Comparison of ENCODE assay signal across 8 cellular contexts in genomic region chr3:49929333-49930240, GRCh38. TPM values are rescaled to one million over a fixed set of nuclear protein-coding genes. Genes with fewer than 3 reads are reported as not detected.
DNase-seq lines count a peak whose midpoint lies in the region; ATAC-seq, FAIRE-seq and TF ChIP-seq lines count a peak whose summit lies in the region.

Gene MON1A, minus strand, starts transcription at chr3:49929811. Its CDS starts 16,465 bp downstream, at chr3:49913346.

- CTCF ChIA-PET in H1 (lab: Charles Lee; ENCODE audit: partially characterized antibody): interaction anchor here (0.6 to 4.4 kb wide), 19 partner anchors 9 to 205 kb away, joined by 3 to 36 read pairs (median 4); partner anchors contain the start of genes INKA1 and RBM6

- H4K5ac ChIP-seq in H1 (ENCODE audit: insufficient read length, low read depth, low read length) (peak within 1 kb of the TSS; percentile 38), mesendoderm (ENCODE audit: low read length) (no peak within 1 kb of the TSS)

- no peaks in the 10 kb centered on the region for H4K20me1 ChIP-seq in H1 (replicated peaks in 1 of 2; ENCODE audit: control insufficient read depth in 1 of 2, insufficient read depth in 2 of 2, low read length in 2 of 2)

- H3K56ac ChIP-seq in H1 (replicated peaks; ENCODE audit: insufficient read length, low read depth, low read length): no peak within 1 kb of the TSS
- H3K56ac ChIP-seq in mesendoderm (ENCODE audit: low read length): peak within 1 kb of the TSS; percentile 82

- H2BK12ac ChIP-seq in H1 (ENCODE audit: low read depth, low read length): peak within 1 kb of the TSS; percentile 85; the same call in 1 of the 2 replicates

- TF ChIP-seq CTCF in HL-60 (IDR thresholded peaks at IDR 0.05; ENCODE audit: insufficient read depth, low read length): no peak
- TF ChIP-seq CTCF in H1 (IDR thresholded peaks at IDR 0.05; ENCODE audit: control extremely low read depth in 1 of 3, insufficient read depth in 1 of 3, low read depth in 1 of 3, low read length in 3 of 3): peak; percentile 20 to 48 (median 41); a peak in 3 of 4 replicates

- no peaks in the 10 kb centered on the region for H3K27me3 ChIP-seq in HL-60 (ENCODE audit: insufficient read depth, poor library complexity, severe bottlenecking)
- H3K27me3 ChIP-seq in H1 (replicated peaks in 1 of 4; ENCODE audit: control insufficient read depth in 3 of 4, extremely low read depth in 1 of 4, insufficient read depth in 3 of 4, low read length in 3 of 4): no peaks in the 10 kb centered on the region
- H3K27me3 ChIP-seq in mesendoderm (ENCODE audit: insufficient read depth, low read length, poor library complexity): no peaks in the 10 kb centered on the region

- H3K9ac ChIP-seq in H1 (replicated peaks in 1 of 4; ENCODE audit: extremely low read depth in 1 of 4, low read depth in 3 of 4, low read length in 3 of 4) (peak within 1 kb of the TSS in 2 of 4 experiments; percentile 9 to 16; a peak in 3 of 7 replicates), mesendoderm (ENCODE audit: low read length) (peak within 1 kb of the TSS; percentile 67)

- no peak; a peak in 1 of 4 replicates for TF ChIP-seq RAD21 in H1 (IDR thresholded peaks at IDR 0.05 in 1 of 2, conservative IDR thresholded peaks at IDR 0.05 in 1 of 2; ENCODE audit: low read depth in 2 of 2, low read length in 2 of 2)

- H2BK15ac ChIP-seq in H1 (ENCODE audit: low read length) (peak within 1 kb of the TSS; percentile 72), mesendoderm (replicated peaks; ENCODE audit: low read depth) (no peak within 1 kb of the TSS)

- H3K4me3 ChIP-seq in HL-60 (replicated peaks; ENCODE audit: insufficient read depth, low read length) (peak within 1 kb of the TSS; percentile 76), H1 (ENCODE audit: extremely low read depth in 1 of 4, insufficient read depth in 2 of 4, low read depth in 3 of 4, low read length in 4 of 4) (peak within 1 kb of the TSS; percentile 61 to 87 (median 80)), mesendoderm (ENCODE audit: low read length) (peak within 1 kb of the TSS; percentile 62)

- H3K23me2 ChIP-seq in H1 (ENCODE audit: low read depth, low read length): no peaks in the 10 kb centered on the region

- H2AK5ac ChIP-seq in H1 (ENCODE audit: low read depth, low read length) (no peak within 1 kb of the TSS), mesendoderm (ENCODE audit: low read length) (no peak within 1 kb of the TSS)

- peak within 1 kb of the TSS; percentile 92; the same call in 1 of the 2 replicates for H4K8ac ChIP-seq in H1 (ENCODE audit: extremely low read depth, insufficient read depth, low read length)
- no peak within 1 kb of the TSS for H4K8ac ChIP-seq in mesendoderm (ENCODE audit: low read depth, low read length)

- H3K4me1 ChIP-seq in H1 (replicated peaks in 1 of 4; ENCODE audit: control insufficient read depth in 3 of 4, insufficient read depth in 4 of 4, low read length in 3 of 4) (peaks cover 2 to 9% (median 5%) of the 10 kb centered on the region in 4 experiments; a peak in 5 of 7 replicates), mesendoderm (ENCODE audit: control insufficient read depth, low read depth, low read length) (peaks cover 4% of the 10 kb centered on the region)

- H3K18ac ChIP-seq in H1 (ENCODE audit: extremely low read depth, low read length) (peak within 1 kb of the TSS; percentile 97), mesendoderm (ENCODE audit: low read length) (peak within 1 kb of the TSS; percentile 15)

- no peaks in the 10 kb centered on the region for H3K36me3 ChIP-seq in H1 (ENCODE audit: control insufficient read depth in 2 of 4, insufficient read depth in 4 of 4, low read length in 3 of 4)
- H3K36me3 ChIP-seq in mesendoderm (ENCODE audit: control insufficient read depth, insufficient read depth, low read length): no peaks in the 10 kb centered on the region

- no peak for FAIRE-seq in H1 (lab: Jason Lieb, UNC)

- H3K27ac ChIP-seq in HL-60 (replicated peaks) (peak within 1 kb of the TSS; percentile 55), H1 (ENCODE audit: low read depth, low read length) (peak within 1 kb of the TSS; percentile 39; the same call in 1 of the 2 replicates), mesendoderm (ENCODE audit: low read depth, low read length) (peak within 1 kb of the TSS; percentile 35)

- H2AFZ ChIP-seq in H1 (ENCODE audit: low read length): peak within 1 kb of the TSS; percentile 88

- peak within 1 kb of the TSS; percentile 5 for H4K91ac ChIP-seq in H1 (replicated peaks; ENCODE audit: insufficient read length, low read length)

- H3K14ac ChIP-seq in H1 (ENCODE audit: insufficient read length): no peak within 1 kb of the TSS

- H2BK20ac ChIP-seq in H1 (ENCODE audit: low read length): 0 out of 2 replicates have a peak within 1 kb of the TSS, but pooled peaks have one; percentile 6

- no peaks in the 10 kb centered on the region for H3K9me3 ChIP-seq in H1 (ENCODE audit: insufficient read depth in 2 of 2, low read depth in 1 of 2, low read length in 1 of 2)

- H3K23ac ChIP-seq in H1 (ENCODE audit: insufficient read length) (no peak within 1 kb of the TSS), mesendoderm (ENCODE audit: low read length) (no peak within 1 kb of the TSS)

- 5% methylated on average over 53 of the region's 54 CpGs; no CpG with 5 or more reads in 1 of the 2 experiments for WGBS in H1 (ENCODE audit: extremely low coverage in 1 of 2, insufficient coverage in 1 of 2, insufficient read length in 1 of 2, insufficient replicate concordance in 2 of 2, low coverage in 1 of 2, low lambda C conversion rate in 2 of 2, missing lambda C conversion rate in 1 of 2), 2 experiments
- WGBS in mesendoderm (ENCODE audit: extremely low coverage, insufficient coverage, low lambda C conversion rate): no CpG with 5 or more reads among the region's 54 CpGs

- H3K79me1 ChIP-seq in H1 (ENCODE audit: low read depth, low read length) (no peaks in the 10 kb centered on the region), mesendoderm (ENCODE audit: low read length) (no peaks in the 10 kb centered on the region)

- no peaks in the 10 kb centered on the region for H3K79me2 ChIP-seq in H1 (ENCODE audit: control insufficient read depth in 1 of 2, insufficient read depth in 2 of 2, low read length in 2 of 2)
- H3K79me2 ChIP-seq in mesendoderm (ENCODE audit: control insufficient read depth, insufficient read depth, low read length): no peaks in the 10 kb centered on the region

- H3K4me2 ChIP-seq in H1 (ENCODE audit: insufficient read depth in 1 of 2, low read depth in 2 of 2, low read length in 2 of 2) (peak within 1 kb of the TSS; percentile 33 to 82), mesendoderm (ENCODE audit: low read length) (peak within 1 kb of the TSS; percentile 50)

- H2BK5ac ChIP-seq in H1 (ENCODE audit: low read depth, low read length) (peak within 1 kb of the TSS; percentile 61; the same call in 1 of the 2 replicates), mesendoderm (ENCODE audit: low read length) (no peak within 1 kb of the TSS)

- no peak for TF ChIP-seq EP300 in H1 (IDR thresholded peaks at IDR 0.05; ENCODE audit: borderline replicate concordance in 1 of 2, low read depth in 2 of 2, low read length in 2 of 2)

- peak in 1 of 2 experiments; percentile 57; a peak in 2 of 3 replicates for TF ChIP-seq POLR2A in H1 (IDR thresholded peaks at IDR 0.05; ENCODE audit: control extremely low read depth in 1 of 2, low read depth in 2 of 2, low read length in 2 of 2)

- POLR2A ChIA-PET in H1 (lab: Charles Lee; ENCODE audit: partially characterized antibody): interaction anchor here (0.5 to 3.1 kb wide), 15 partner anchors 9 to 191 kb away, joined by 3 to 32 read pairs (median 4); partner anchors contain the start of genes RBM5 and RBM6

- peak within 1 kb of the TSS; percentile 63 for H3K4ac ChIP-seq in H1 (replicated peaks; ENCODE audit: insufficient read length, low read depth, low read length)
- H3K4ac ChIP-seq in mesendoderm (ENCODE audit: low read depth, low read length): peak within 1 kb of the TSS; percentile 6

- peak; percentile 51 for DNase-seq in COR-L47 (lab: John Stamatoyannopoulos, UW)
- DNase-seq in HL-60 (ENCODE audit: low read depth in 1 of 2, low spot score in 1 of 2): peak; percentile 66 to 87
- DNase-seq in NOMO-1 (lab: John Stamatoyannopoulos, UW; ENCODE audit: unreplicated experiment in 2 of 2): peak; percentile 87 to 95
- peak; percentile 77 to 85 (median 81) for DNase-seq in activated CD8-positive, alpha-beta memory T cell treated with anti-CD3 and anti-CD28 coated beads for 48 hours (ENCODE audit: low read depth in 2 of 3, low spot score in 2 of 3)
- DNase-seq in H1 (ENCODE audit: low read depth in 1 of 2, low spot score in 2 of 2): peak in 1 of 2 experiments; percentile 100
- DNase-seq in mesendoderm: peak; percentile 97
- DNase-seq in stimulated activated CD8-positive, alpha-beta memory T cell treated with anti-CD3 and anti-CD28 coated beads, Interleukin-15, amount 100 ng/mL, for 1 hour (ENCODE audit: low read depth): peak; percentile 76

- H2BK120ac ChIP-seq in H1 (replicated peaks; ENCODE audit: low read depth, low read length) (no peak within 1 kb of the TSS), mesendoderm (ENCODE audit: low read depth, low read length) (no peak within 1 kb of the TSS)

- peak; percentile 94 for ATAC-seq in GM19455 (IDR thresholded peaks at IDR 0.05; ENCODE audit: unreplicated experiment)

TF ChIP-seq in H1, 55 proteins besides CTCF, POLR2A, EP300 and RAD21 (continues in another document):
- TF ChIP-seq RXRA (IDR thresholded peaks at IDR 0.05; ENCODE audit: insufficient read depth, low read depth, low read length) (no peak), TBP (IDR thresholded peaks at IDR 0.05; ENCODE audit: low read depth, low read length) (peak; percentile 39; the same call in 1 of the 2 replicates), TAF7 (optimal IDR thresholded peaks at IDR 0.05; ENCODE audit: borderline replicate concordance, low read depth, low read length) (no peak), TAF1 (IDR thresholded peaks at IDR 0.05; ENCODE audit: low read depth, low read length) (peak; percentile 66; the same call in 1 of the 2 replicates), SIRT6 (IDR thresholded peaks at IDR 0.05; ENCODE audit: low read length) (no peak), GABPA (IDR thresholded peaks at IDR 0.05; ENCODE audit: borderline replicate concordance, insufficient read depth, low read length) (no peak), CREB1 (IDR thresholded peaks at IDR 0.05) (no peak), BCL11A (IDR thresholded peaks at IDR 0.05; ENCODE audit: low read depth in 2 of 2, low read length in 2 of 2) (no peak)

RNA-seq across cellular contexts. Expression of gene MON1A, which starts in this region (rescaled TPM):
- 9.8 and 10.3 TPM in 2 replicates for total RNA-seq in H1 (2021; fragmentation: NEBNext Ultra II Directional; extraction: Animal tissue kit (Norgen Biotek cat#: 25700))
- 14.1 and 20.4 TPM in 2 replicates for polyA plus RNA-seq in H1 (2011; rRNA removed)
- 10.8 TPM for polyA plus RNA-seq in H1 (2011; cell fraction: cytosol; rRNA removed)
- 13.1 TPM for polyA plus RNA-seq in H1 (2011; cell fraction: nucleus; rRNA removed)
- 5.4 to 8.8 TPM (median 7.3 TPM) in 4 replicates for polyA plus RNA-seq in H1 (2012, experiment 1 of 2)
- polyA plus RNA-seq in H1 (2012, experiment 2 of 2): 10.2 TPM
- 7.2 TPM for polyA plus RNA-seq in H1 (2013, experiment 1 of 2)
- polyA plus RNA-seq in H1 (2013, experiment 2 of 2): 7.1 TPM
- 4.5 and 5.9 TPM in 2 replicates for polyA minus RNA-seq in H1 (2011; rRNA and poly(A)+ RNA removed)
- polyA minus RNA-seq in H1 (2011; cell fraction: cytosol; rRNA and poly(A)+ RNA removed): 8.0 TPM
- 4.9 TPM for polyA minus RNA-seq in H1 (2011; cell fraction: nucleus; rRNA and poly(A)+ RNA removed)
- polyA plus RNA-seq in mesendoderm (2013, experiment 1 of 2): 12.0 TPM
- polyA plus RNA-seq in mesendoderm (2013, experiment 2 of 2): 11.9 TPM
